Comparison of ENCODE assay signal across 28 cellular contexts in the genomic region with DNA sequence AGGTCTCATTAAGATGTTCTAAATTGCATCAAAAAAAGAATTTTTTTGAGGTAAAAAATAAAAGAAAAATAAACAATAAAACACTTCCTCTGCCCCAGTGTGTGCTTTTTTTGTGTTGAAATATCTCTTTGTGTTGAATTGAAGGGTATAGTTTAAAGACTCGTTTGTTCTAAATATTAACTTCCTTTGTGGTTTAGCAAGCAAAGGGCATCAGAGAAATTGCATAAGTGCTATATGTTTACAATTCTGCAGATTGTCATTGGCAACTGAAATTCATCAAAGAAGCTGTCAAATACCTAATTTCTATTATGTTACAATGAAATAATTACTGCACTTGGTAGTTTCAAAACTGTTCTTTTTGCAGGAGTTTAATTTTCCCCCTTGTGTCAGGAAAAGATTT.
DNase-seq lines count a peak whose midpoint lies in the region; ATAC-seq, FAIRE-seq and TF ChIP-seq lines count a peak whose summit lies in the region.
"Had no signal": no experiment of that assay in that cellular context is flagged by ENCODE, and none has a peak within 500 bp of the region (broad histone marks: within the 10 kb centered on the region; RNA-seq: fewer than 3 reads in every experiment).

No MANE protein-coding gene starts in this region.

- no peak overlapping the region for H3K4me2 ChIP-seq in HepG2 (ENCODE audit: low read depth, low read length)

- ATAC-seq in HepG2 (no peak), right lobe of liver (no peak)
- ATAC-seq: heart left ventricle; naive thymus-derived CD4-positive, alpha-beta T cell; Right ventricle myocardium inferior had no signal

- CTCF ChIA-PET in HepG2 (lab: Yijun Ruan, JAX; ENCODE audit: low intra/inter-chr PET ratio, low total read pairs) (no interaction called here), GM10248 (lab: Yijun Ruan, JAX) (no interaction called here)

- H3K79me2 ChIP-seq in HepG2 (ENCODE audit: insufficient read depth, low read length), result no peaks in the 10 kb centered on the region

- TF ChIP-seq POLR2A in HepG2 (IDR thresholded peaks at IDR 0.05; ENCODE audit: insufficient read depth in 1 of 2, low read depth in 2 of 2, low read length in 2 of 2), result no peak
- TF ChIP-seq POLR2A in right lobe of liver (IDR thresholded peaks at IDR 0.05), result no peak

- H2AFZ ChIP-seq in HepG2 (ENCODE audit: low read length), result no peak overlapping the region

- WGBS in HepG2 (ENCODE audit: low lambda C conversion rate), result 2% methylated on average over 1 of the region's 1 CpG
- WGBS in right lobe of liver (ENCODE audit: insufficient coverage, low coverage, low lambda C conversion rate, missing lambda C conversion rate), result 11% methylated on average over 1 of the region's 1 CpG

- H3K4me1 ChIP-seq in HepG2 (ENCODE audit: insufficient read depth, low read length) (peaks cover 12% of the 10 kb centered on the region), right lobe of liver (no peaks in the 10 kb centered on the region)
- no peaks in the 10 kb centered on the region for H3K4me1 ChIP-seq in effector memory CD4-positive, alpha-beta T cell (ENCODE audit: control insufficient read depth, insufficient read depth, low read length, poor library complexity, severe bottlenecking)
- H3K4me1 ChIP-seq: heart left ventricle had no signal

- H3K9me3 ChIP-seq in HepG2 (ENCODE audit: low read length) (no peaks in the 10 kb centered on the region), right lobe of liver (no peaks in the 10 kb centered on the region)
- no peaks in the 10 kb centered on the region for H3K9me3 ChIP-seq in effector memory CD4-positive, alpha-beta T cell (ENCODE audit: control insufficient read depth, low read length)
- H3K9me3 ChIP-seq: thoracic aorta had no signal

- TF ChIP-seq CTCF in HepG2 (CRISPR knock-in tag; IDR thresholded peaks at IDR 0.05) (no peak), right lobe of liver (IDR thresholded peaks at IDR 0.05) (no peak), GM10248 (IDR thresholded peaks at IDR 0.05; ENCODE audit: control extremely low read depth, extremely low read depth, low read depth, missing control alignments) (no peak)

- DNase-seq in HepG2 (ENCODE audit: low spot score), result peak; percentile 13
- DNase-seq in right lobe of liver, result no peak
- DNase-seq in MV-4-11 (lab: John Stamatoyannopoulos, UW), result peak; percentile 93
- DNase-seq in SKM-1 (lab: John Stamatoyannopoulos, UW; ENCODE audit: unreplicated experiment), result peak; percentile 15
- no peak for DNase-seq in NCI-H1105 (lab: John Stamatoyannopoulos, UW)
- DNase-seq in GM10248 (ENCODE audit: extremely low spot score), result no peak
- no peak for DNase-seq in effector memory CD4-positive, alpha-beta T cell
- DNase-seq in activated CD4-positive, alpha-beta T cell treated with anti-CD3 and anti-CD28 coated beads, Interleukin-2, amount 50 U/mL, for 4 hours, result no peak
- DNase-seq: 8988T; activated CD4-positive, alpha-beta memory T cell treated with anti-CD3 and anti-CD28 coated beads, Interleukin-2, amount 10 ng/mL, durations not matched to agents 7 days and 5 days; activated CD4-positive, CD25-positive, alpha-beta regulatory T cell treated with anti-CD3 and anti-CD28 coated beads, Interleukin-2, amount 50 U/mL, for 72 hours; activated CD8-positive, alpha-beta memory T cell treated with anti-CD3 and anti-CD28 coated beads, Interleukin-2, amount 50 U/mL, for 48 hours; activated naive CD4-positive, alpha-beta T cell treated with anti-CD3 and anti-CD28 coated beads, Interleukin-2, amount 50 U/mL, for 16 hours; amygdala; CD8-positive, alpha-beta memory T cell; effector CD4-positive, alpha-beta T cell; heart left ventricle; Karpas-422; midbrain; naive thymus-derived CD4-positive, alpha-beta T cell; NCI-H1417 treated with DMSO at 0.1 percent for 48 hours; NCI-H774; occipital lobe had no signal

- no peak for FAIRE-seq in HepG2 (lab: Jason Lieb, UNC)
- FAIRE-seq: H54, HTR-8/SVneo had no signal

- no peaks in the 10 kb centered on the region for H4K20me1 ChIP-seq in HepG2 (ENCODE audit: insufficient read depth, low read length)

- TF ChIP-seq EP300 in HepG2 (IDR thresholded peaks at IDR 0.05; ENCODE audit: low read depth in 2 of 2, low read length in 2 of 2), result peak in 1 of 2 experiments; percentile 46; a peak in 2 of 4 replicates
- TF ChIP-seq EP300 in HepG2 (CRISPR knock-in tag; IDR thresholded peaks at IDR 0.05; ENCODE audit: borderline replicate concordance), result peak; percentile 18; the same call in 1 of the 2 replicates

- H3K36me3 ChIP-seq in HepG2 (replicated peaks in 1 of 2; ENCODE audit: control insufficient read depth in 1 of 2, insufficient read depth in 2 of 2, low read length in 2 of 2), result no peaks in the 10 kb centered on the region
- H3K36me3 ChIP-seq in right lobe of liver, result no peaks in the 10 kb centered on the region
- no peaks in the 10 kb centered on the region for H3K36me3 ChIP-seq in effector memory CD4-positive, alpha-beta T cell (ENCODE audit: control insufficient read depth, insufficient read depth, low read length)
- H3K36me3 ChIP-seq: heart left ventricle, thoracic aorta had no signal

- no TSS peak for BruUV-seq in HepG2 (replicated peaks; lab: Mats Ljungman, UMichigan)

- H3K27me3 ChIP-seq in HepG2 (ENCODE audit: control insufficient read depth in 1 of 2, insufficient read depth in 2 of 2, low read length in 2 of 2) (no peaks in the 10 kb centered on the region), right lobe of liver (no peaks in the 10 kb centered on the region)
- no peaks in the 10 kb centered on the region for H3K27me3 ChIP-seq in effector memory CD4-positive, alpha-beta T cell (replicated peaks; ENCODE audit: control insufficient read depth, insufficient read depth, low read length, poor library complexity, severe bottlenecking)
- H3K27me3 ChIP-seq: heart left ventricle had no signal

- H3K27ac ChIP-seq in HepG2 (ENCODE audit: extremely low read length, insufficient read depth, low read length) (no peak overlapping the region), right lobe of liver (no peak overlapping the region)
- no peak overlapping the region for H3K27ac ChIP-seq in effector memory CD4-positive, alpha-beta T cell (ENCODE audit: insufficient read depth, low read length, poor library complexity, severe bottlenecking)
- H3K27ac ChIP-seq: epithelial cell of prostate, heart left ventricle, thoracic aorta had no signal

- no peak for TF ChIP-seq RAD21 in HepG2 (CRISPR knock-in tag; IDR thresholded peaks at IDR 0.05)

- H3K4me3 ChIP-seq in HepG2 (replicated peaks in 1 of 3; ENCODE audit: insufficient read depth in 1 of 3, low read depth in 2 of 3, low read length in 3 of 3) (no peak overlapping the region; a peak in 1 of 6 replicates), right lobe of liver (no peak overlapping the region)
- no peak overlapping the region for H3K4me3 ChIP-seq in effector memory CD4-positive, alpha-beta T cell (ENCODE audit: insufficient read depth, low read depth, low read length, poor library complexity, severe bottlenecking)
- H3K4me3 ChIP-seq: heart left ventricle, thoracic aorta had no signal

- H3K9ac ChIP-seq in HepG2 (ENCODE audit: insufficient read depth, low read depth, low read length), result no peak overlapping the region

- in situ Hi-C loops in HepG2 (cut with HindIII; ENCODE audit: extremely low pct_ligation_motif_present, low pct_unique_long_range_greater_than_20kb), result no loop called here

- intact Hi-C loops in HepG2 (cut with micrococcal nuclease; ENCODE audit: unreplicated experiment) (no loop called here), right lobe of liver (cut with DNase I) (no loop called here)

- POLR2A ChIA-PET in HepG2 (lab: Yijun Ruan, JAX) (no interaction called here), GM10248 (lab: Yijun Ruan, JAX) (no interaction called here)

TF ChIP-seq in HepG2, 621 proteins besides CTCF, POLR2A, EP300 and RAD21 (continues in another document):
- TF ChIP-seq ZNF891 (CRISPR knock-in tag; IDR thresholded peaks at IDR 0.05), result no peak
- TF ChIP-seq SOX5 (CRISPR knock-in tag; IDR thresholded peaks at IDR 0.05; ENCODE audit: borderline replicate concordance), result peak; percentile 87
- TF ChIP-seq, protein P1, sequence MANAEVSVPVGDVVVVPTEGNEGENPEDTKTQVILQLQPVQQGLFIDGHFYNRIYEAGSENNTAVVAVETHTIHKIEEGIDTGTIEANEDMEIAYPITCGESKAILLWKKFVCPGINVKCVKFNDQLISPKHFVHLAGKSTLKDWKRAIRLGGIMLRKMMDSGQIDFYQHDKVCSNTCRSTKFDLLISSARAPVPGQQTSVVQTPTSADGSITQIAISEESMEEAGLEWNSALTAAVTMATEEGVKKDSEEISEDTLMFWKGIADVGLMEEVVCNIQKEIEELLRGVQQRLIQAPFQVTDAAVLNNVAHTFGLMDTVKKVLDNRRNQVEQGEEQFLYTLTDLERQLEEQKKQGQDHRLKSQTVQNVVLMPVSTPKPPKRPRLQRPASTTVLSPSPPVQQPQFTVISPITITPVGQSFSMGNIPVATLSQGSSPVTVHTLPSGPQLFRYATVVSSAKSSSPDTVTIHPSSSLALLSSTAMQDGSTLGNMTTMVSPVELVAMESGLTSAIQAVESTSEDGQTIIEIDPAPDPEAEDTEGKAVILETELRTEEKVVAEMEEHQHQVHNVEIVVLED (CRISPR knock-in tag; IDR thresholded peaks at IDR 0.05; ENCODE audit: borderline replicate concordance), result no peak
- TF ChIP-seq GLI4 (CRISPR knock-in tag; IDR thresholded peaks at IDR 0.05; ENCODE audit: borderline replicate concordance), result no peak
- peak; percentile 50; the same call in 1 of the 2 replicates for TF ChIP-seq SOX13 (IDR thresholded peaks at IDR 0.05)
- TF ChIP-seq SOX13 (CRISPR knock-in tag; conservative IDR thresholded peaks at IDR 0.05 in 1 of 2, IDR thresholded peaks at IDR 0.05 in 1 of 2), result peak in 1 of 2 experiments; percentile 86; a peak in 2 of 4 replicates
- TF ChIP-seq ZFP36 (IDR thresholded peaks at IDR 0.05; ENCODE audit: borderline replicate concordance, low read depth, low read length, partially characterized antibody), result no peak
- no peak for TF ChIP-seq HNRNPH1 (optimal IDR thresholded peaks at IDR 0.05; ENCODE audit: low read depth, low read length)

Comparison
In these comparisons a context has a peak if more than half of its experiments do, and no peak if none do; other contexts are left out.
1. DNase-seq: peak in HepG2 (single experiment), MV-4-11 (single experiment) and SKM-1 (single experiment); none in right lobe of liver (0 of 3), NCI-H1105 (single experiment), GM10248 (single experiment), effector memory CD4-positive, alpha-beta T cell (0 of 3) and activated CD4-positive, alpha-beta T cell treated with anti-CD3 and anti-CD28 coated beads, Interleukin-2, amount 50 U/mL, for 4 hours (0 of 2).